In genomic region chr7:109639561-109639960, GRCh38 we compare ENCODE assay signal across 19 cellular contexts.
DNase-seq lines count a peak whose midpoint lies in the region; ATAC-seq and TF ChIP-seq lines count a peak whose summit lies in the region.
"Had no signal": no experiment of that assay in that cellular context is flagged by ENCODE, and none has a peak within 500 bp of the region (broad histone marks: within the 10 kb centered on the region; RNA-seq: fewer than 3 reads in every experiment).

No MANE protein-coding gene starts in this region.

- ATAC-seq in GM18498 (IDR thresholded peaks at IDR 0.05; ENCODE audit: unreplicated experiment) (no peak), PC-3 (no peak)
- ATAC-seq: K562 had no signal

- no peak overlapping the region for H2AK5ac ChIP-seq in mesendoderm (ENCODE audit: low read length)

- BruUV-seq in PC-3 (replicated peaks; lab: Mats Ljungman, UMichigan): no TSS peak

- no peak overlapping the region for H3K56ac ChIP-seq in mesendoderm (ENCODE audit: low read length)

- H3K79me2 ChIP-seq in mesendoderm (ENCODE audit: control insufficient read depth, insufficient read depth, low read length) (no peaks in the 10 kb centered on the region), PC-3 (ENCODE audit: low read length) (no peaks in the 10 kb centered on the region)

- H3K27ac ChIP-seq in mesendoderm (ENCODE audit: low read depth, low read length): no peak overlapping the region
- no peak overlapping the region for H3K27ac ChIP-seq in testis
- no peak overlapping the region for H3K27ac ChIP-seq in PC-3 (ENCODE audit: low read length)
- H3K27ac ChIP-seq: BLaER1, HL-60 had no signal

- H3K36me3 ChIP-seq in mesendoderm (ENCODE audit: control insufficient read depth, insufficient read depth, low read length) (no peaks in the 10 kb centered on the region), testis (ENCODE audit: low read depth, missing control alignments) (no peaks in the 10 kb centered on the region), PC-3 (ENCODE audit: low read depth, low read length) (no peaks in the 10 kb centered on the region)
- H3K36me3 ChIP-seq: BLaER1 had no signal

- peak overlapping the region; percentile 67 for H2BK120ac ChIP-seq in mesendoderm (ENCODE audit: low read depth, low read length)

- POLR2A ChIA-PET in PC-3 (lab: Charles Lee; ENCODE audit: unreplicated experiment): no interaction called here

- H4K5ac ChIP-seq in mesendoderm (ENCODE audit: low read length): no peak overlapping the region

- no peak overlapping the region for H2BK15ac ChIP-seq in mesendoderm (replicated peaks; ENCODE audit: low read depth)

- no peak overlapping the region for H3K23ac ChIP-seq in mesendoderm (ENCODE audit: low read length)

- no peaks in the 10 kb centered on the region for H3K9me2 ChIP-seq in PC-3 (replicated peaks; ENCODE audit: low read length)

- H4K20me1 ChIP-seq in PC-3 (ENCODE audit: low read length): no peaks in the 10 kb centered on the region
- H4K20me1 ChIP-seq: BLaER1 had no signal

- H3F3A ChIP-seq in PC-3 (ENCODE audit: low read length, unreplicated experiment): no peaks in the 10 kb centered on the region

- H3K4me3 ChIP-seq in mesendoderm (ENCODE audit: low read length) (no peak overlapping the region), testis (no peak overlapping the region), PC-3 (ENCODE audit: low read length) (no peak overlapping the region)
- H3K4me3 ChIP-seq: BLaER1, K562 had no signal

- H4K8ac ChIP-seq in mesendoderm (ENCODE audit: low read depth, low read length): no peak overlapping the region

- H3K18ac ChIP-seq in mesendoderm (ENCODE audit: low read length): peak overlapping the region; percentile 14

- H3K4me1 ChIP-seq in mesendoderm (ENCODE audit: control insufficient read depth, low read depth, low read length) (no peaks in the 10 kb centered on the region), testis (no peaks in the 10 kb centered on the region), PC-3 (ENCODE audit: insufficient read depth, low read length) (no peaks in the 10 kb centered on the region)
- H3K4me1 ChIP-seq: BLaER1 had no signal

- H3K27me3 ChIP-seq in mesendoderm (ENCODE audit: insufficient read depth, low read length, poor library complexity): no peaks in the 10 kb centered on the region
- H3K27me3 ChIP-seq in testis: no peaks in the 10 kb centered on the region
- H3K27me3 ChIP-seq in PC-3 (ENCODE audit: low read length): no peaks in the 10 kb centered on the region
- H3K27me3 ChIP-seq: BLaER1 had no signal

- no peak overlapping the region for H3K4ac ChIP-seq in mesendoderm (ENCODE audit: low read depth, low read length)

- TF ChIP-seq CTCF in testis (IDR thresholded peaks at IDR 0.05) (no peak), PC-3 (conservative IDR thresholded peaks at IDR 0.05; ENCODE audit: low read depth, low read length) (no peak)

- H3K9me3 ChIP-seq in testis: no peaks in the 10 kb centered on the region
- 0 out of 2 replicates have a peak, but pooled peaks cover 4% of the 10 kb centered on the region for H3K9me3 ChIP-seq in PC-3 (ENCODE audit: low read length)
- H3K9me3 ChIP-seq: BLaER1 had no signal

- H3K9ac ChIP-seq in mesendoderm (ENCODE audit: low read length): no peak overlapping the region
- H3K9ac ChIP-seq in PC-3 (ENCODE audit: low read length): no peak overlapping the region
- H3K9ac ChIP-seq: BLaER1 had no signal

- no peak for TF ChIP-seq POLR2A in testis (IDR thresholded peaks at IDR 0.05)

- no peak overlapping the region for H2BK5ac ChIP-seq in mesendoderm (ENCODE audit: low read length)

- no peaks in the 10 kb centered on the region for H3K79me1 ChIP-seq in mesendoderm (ENCODE audit: low read length)

- DNase-seq in NCI-H82 (lab: John Stamatoyannopoulos, UW): peak; percentile 20
- DNase-seq in NCI-H82 treated with DMSO at 0.1 percent for 48 hours (lab: John Stamatoyannopoulos, UW; ENCODE audit: unreplicated experiment): no peak
- DNase-seq in SK-N-DZ (ENCODE audit: low spot score): peak; percentile 42
- peak; percentile 16 for DNase-seq in iPS DF 4.7 (ENCODE audit: extremely low read depth, low spot score)
- peak; percentile 63 for DNase-seq in mesendoderm
- no peak for DNase-seq in testis
- DNase-seq in PC-3: no peak
- DNase-seq: 8988T; CD4-positive, alpha-beta memory T cell; DMS153; DMS79 treated with DMSO at 0.1 percent for 48 hours; EL; GOT3; HCEC 1CT; IMR-90 had no signal

- intact Hi-C loops in testis (cut with DNase I; ENCODE audit: low total_unique reads) (no loop called here), PC-3 (cut with micrococcal nuclease) (no loop called here)

- CTCF ChIA-PET in PC-3 (lab: Charles Lee): no interaction called here

- H3K4me2 ChIP-seq in mesendoderm (ENCODE audit: low read length) (no peak overlapping the region), PC-3 (ENCODE audit: low read length) (no peak overlapping the region)
- H3K4me2 ChIP-seq: BLaER1 had no signal

- no peak overlapping the region for H2AFZ ChIP-seq in PC-3 (ENCODE audit: low read length)

Comparison
In these comparisons a context has a peak if more than half of its experiments do, and no peak if none do; other contexts are left out.
1. DNase-seq: peak in NCI-H82 (single experiment), SK-N-DZ (single experiment), iPS DF 4.7 (single experiment) and mesendoderm (single experiment); none in NCI-H82 treated with DMSO at 0.1 percent for 48 hours (single experiment), testis (single experiment) and PC-3 (single experiment).